Comparison of ENCODE assay signal across 8 cellular contexts in genomic region chr9:504921-505821, GRCh38. TPM values are rescaled to one million over a fixed set of nuclear protein-coding genes. Genes with fewer than 3 reads are reported as not detected.
A peak's percentile ranks its signal among the peaks of the same experiment; 100 is the strongest.
DNase-seq lines count a peak whose midpoint lies in the region; ATAC-seq and TF ChIP-seq lines count a peak whose summit lies in the region.

No MANE protein-coding gene starts in this region.

- H3K4me1 ChIP-seq in esophagus (ENCODE audit: control insufficient read depth in 2 of 2, insufficient read depth in 2 of 2, low read length in 1 of 2) (peaks cover 0 to 4% of the 10 kb centered on the region in 2 donors), muscle layer of colon (ENCODE audit: insufficient read depth, low read length) (peaks cover 8% of the 10 kb centered on the region), upper lobe of left lung (peaks cover 19 to 35% (median 24%) of the 10 kb centered on the region in 4 donors)

- WGBS in esophagus, 2 donors = 1 to 3% methylated on average over 58 to 94 of the region's 94 CpGs
- 3 to 20% methylated on average over 10 to 54 of the region's 94 CpGs for WGBS in upper lobe of left lung, 2 donors

- no peak overlapping the region for H3K9ac ChIP-seq in muscle layer of colon (ENCODE audit: low read length)

- ATAC-seq in HG03045 (IDR thresholded peaks at IDR 0.05; ENCODE audit: unreplicated experiment) (peak; percentile 26), upper lobe of left lung (ENCODE audit: low FRiP score in 2 of 2) (peak in 1 of 2 donors; percentile 57)

- TF ChIP-seq EP300 in upper lobe of left lung (IDR thresholded peaks at IDR 0.05) = no peak

- H3K4me3 ChIP-seq in esophagus (ENCODE audit: low read depth in 1 of 2, low read length in 2 of 2) (peak overlapping the region; percentile 81 to 82), muscle layer of colon (ENCODE audit: low read depth in 1 of 2, low read length in 2 of 2) (peak overlapping the region; percentile 74 to 81), upper lobe of left lung (peak overlapping the region; percentile 50 to 94 (median 70))

- H3K9me3 ChIP-seq in esophagus (ENCODE audit: control insufficient read depth in 2 of 2, insufficient read depth in 1 of 2, low read depth in 1 of 2, low read length in 1 of 2) = no peaks in the 10 kb centered on the region
- H3K9me3 ChIP-seq in muscle layer of colon (ENCODE audit: low read length) = no peaks in the 10 kb centered on the region
- H3K9me3 ChIP-seq in upper lobe of left lung = no peaks in the 10 kb centered on the region

- H3K27me3 ChIP-seq in esophagus (ENCODE audit: control insufficient read depth in 1 of 2, insufficient read depth in 2 of 2, low read length in 2 of 2) (no peaks in the 10 kb centered on the region), muscle layer of colon (ENCODE audit: control insufficient read depth in 1 of 2, insufficient read depth in 2 of 2, low read length in 2 of 2) (no peaks in the 10 kb centered on the region), upper lobe of left lung (peaks cover 0 to 7% (median 4%) of the 10 kb centered on the region in 4 donors)

- TF ChIP-seq POLR2A in upper lobe of left lung (IDR thresholded peaks at IDR 0.05) = no peak

- TF ChIP-seq CTCF in upper lobe of left lung (IDR thresholded peaks at IDR 0.05) = no peak

- DNase-seq in activated CD4-positive, alpha-beta T cell treated with anti-CD3 and anti-CD28 coated beads for 4 hours = peak; percentile 11 to 12
- no peak for DNase-seq in activated CD4-positive, alpha-beta T cell treated with anti-CD3 and anti-CD28 coated beads, Interleukin-2, amount 50 U/mL, for 1 hour
- peak; percentile 43 for DNase-seq in activated CD4-positive, CD25-positive, alpha-beta regulatory T cell treated with anti-CD3 and anti-CD28 coated beads, Interleukin-2, amount 50 U/mL, for 72 hours
- DNase-seq in upper lobe of left lung (peak in 1 of 2 donors; percentile 87), CD1c-positive myeloid dendritic cell (ENCODE audit: extremely low spot score) (no peak)

- no peaks in the 10 kb centered on the region for H3K36me3 ChIP-seq in esophagus (ENCODE audit: control insufficient read depth in 2 of 2, insufficient read depth in 2 of 2, low read length in 1 of 2)
- no peaks in the 10 kb centered on the region for H3K36me3 ChIP-seq in muscle layer of colon (ENCODE audit: insufficient read depth, low read length)
- H3K36me3 ChIP-seq in upper lobe of left lung = no peaks in the 10 kb centered on the region

- H3K27ac ChIP-seq in esophagus (ENCODE audit: low read depth in 2 of 2, low read length in 1 of 2) (peak overlapping the region; percentile 81 to 85), muscle layer of colon (ENCODE audit: low read depth, low read length) (no peak overlapping the region), upper lobe of left lung (peak overlapping the region; percentile 71 to 87 (median 78))

RNA-seq across cellular contexts. Expression of gene KANK1, which starts 0.7 kb away (rescaled TPM):
- polyA plus RNA-seq in esophagus = 10 to 100 TPM; 51.7 to 54.8 TPM
- 10 to 100 TPM; 32.8 to 64.9 (median 45.3) TPM for total RNA-seq in upper lobe of left lung

Comparison
In these comparisons a context has a peak if more than half of its experiments do, and no peak if none do; other contexts are left out.
1. DNase-seq: peak in activated CD4-positive, alpha-beta T cell treated with anti-CD3 and anti-CD28 coated beads for 4 hours (2 of 2) and activated CD4-positive, CD25-positive, alpha-beta regulatory T cell treated with anti-CD3 and anti-CD28 coated beads, Interleukin-2, amount 50 U/mL, for 72 hours (single experiment); none in activated CD4-positive, alpha-beta T cell treated with anti-CD3 and anti-CD28 coated beads, Interleukin-2, amount 50 U/mL, for 1 hour (single experiment) and CD1c-positive myeloid dendritic cell (single experiment).
2. Peak in every context shown above with its lines, with median percentiles within 50 percentile points of each other: H3K4me3 ChIP-seq.